19 cellular contexts compared by ENCODE assay signal in the genomic region with DNA sequence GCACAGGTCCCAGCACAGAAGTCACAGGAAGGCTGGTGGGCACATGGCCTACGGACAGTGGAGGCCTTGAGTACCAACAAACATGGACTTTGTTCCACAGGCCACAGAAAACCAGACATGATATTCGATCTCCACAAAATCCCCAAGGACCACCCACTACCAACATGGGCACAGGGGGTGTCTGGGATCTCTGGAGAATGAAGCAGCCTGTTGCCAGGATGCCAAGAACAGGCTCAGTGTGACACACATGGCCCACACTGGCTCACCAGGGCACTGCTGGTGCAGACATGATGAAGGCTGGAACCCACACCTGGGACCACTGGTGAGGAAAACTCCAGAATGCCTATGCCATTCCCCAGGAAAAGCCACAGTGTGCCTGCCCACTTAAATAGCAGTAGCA.
"Had no signal": no experiment of that assay in that cellular context is flagged by ENCODE, and none has a peak within 500 bp of the region (broad histone marks: within the 10 kb centered on the region; RNA-seq: fewer than 3 reads in every experiment).

No MANE protein-coding gene starts in this region.

- H3K27ac ChIP-seq: breast epithelium, hepatocyte, pancreas, psoas muscle, thoracic aorta had no signal

- H3K79me2 ChIP-seq: hepatocyte had no signal

- H2AFZ ChIP-seq: hepatocyte had no signal

- H3K4me1 ChIP-seq: psoas muscle had no signal

- H3K4me1 Mint-ChIP-seq: central memory CD8-positive, alpha-beta T cell had no signal

- H3K9me3 ChIP-seq: breast epithelium, pancreas, psoas muscle, thoracic aorta had no signal

- H3K27ac Mint-ChIP-seq: activated T-helper 1 cell treated with anti-CD3 and anti-CD28 coated beads, Interleukin-12 subunit alpha, Interleukin-12 subunit beta, Interleukin-2, Interleukin-4 antibody, amounts not matched to agents 30 ng/mL and 10 ng/mL and 1 ng/mL, durations not matched to agents 14 hours and 24 hours and 36 hours had no signal

- H3K36me3 ChIP-seq: breast epithelium, pancreas, thoracic aorta had no signal

- H3K27me3 ChIP-seq: breast epithelium, hepatocyte, pancreas had no signal

- H3K36me3 Mint-ChIP-seq: naive thymus-derived CD4-positive, alpha-beta T cell had no signal

- H3K4me2 ChIP-seq: hepatocyte had no signal

- H3K4me3 Mint-ChIP-seq: activated T-helper 1 cell treated with anti-CD3 and anti-CD28 coated beads, Interleukin-12 subunit alpha, Interleukin-12 subunit beta, Interleukin-2, Interleukin-4 antibody, amounts not matched to agents 30 ng/mL and 10 ng/mL and 1 ng/mL, durations not matched to agents 14 hours and 24 hours and 36 hours; central memory CD8-positive, alpha-beta T cell had no signal

- H3K27me3 Mint-ChIP-seq: central memory CD8-positive, alpha-beta T cell; naive thymus-derived CD4-positive, alpha-beta T cell had no signal

- H3K9me3 Mint-ChIP-seq: activated T-helper 1 cell treated with anti-CD3 and anti-CD28 coated beads, Interleukin-12 subunit alpha, Interleukin-12 subunit beta, Interleukin-2, Interleukin-4 antibody, amounts not matched to agents 30 ng/mL and 10 ng/mL and 1 ng/mL, durations not matched to agents 14 hours and 24 hours and 36 hours; central memory CD8-positive, alpha-beta T cell had no signal

- ATAC-seq: left cardiac atrium; naive thymus-derived CD4-positive, alpha-beta T cell; pancreas; psoas muscle had no signal

- H3K4me3 ChIP-seq: breast epithelium, hepatocyte, pancreas, psoas muscle, thoracic aorta had no signal

- DNase-seq: activated CD4-positive, alpha-beta T cell treated with anti-CD3 and anti-CD28 coated beads for 4 hours; activated CD4-positive, alpha-beta T cell treated with anti-CD3 and anti-CD28 coated beads, Interleukin-2, amount 50 U/mL, for 4 hours; activated gamma-delta T cell treated with Interleukin-2 at 50 U/mL for 16 hours; activated naive CD4-positive, alpha-beta T cell treated with anti-CD3 and anti-CD28 coated beads, Interleukin-2, amount 50 U/mL, for 16 hours; activated T-cell treated with anti-CD3 and anti-CD28 coated beads for 4 hours; dermis blood vessel endothelial cell; effector CD4-positive, alpha-beta T cell; islet precursor cell; left cardiac atrium; midbrain; naive thymus-derived CD4-positive, alpha-beta T cell; stimulated activated naive CD4-positive, alpha-beta T cell treated with Interleukin-2 at 50 U/mL for 16 hours had no signal
